1 cellular context compared by ENCODE assay signal in genomic region chr9:32571969-32572899, GRCh38.
TF ChIP-seq lines count a peak whose summit lies in the region.

No MANE protein-coding gene starts in this region.

TF ChIP-seq in K562, 482 proteins besides CTCF, POLR2A, EP300 and RAD21 (continues in another document):
- TF ChIP-seq MNT (conservative IDR thresholded peaks at IDR 0.05) (0 out of 4 replicates have a peak, but pooled peaks of 1 of the 2 experiments have one; percentile 25), ZBTB26 (CRISPR knock-in tag; IDR thresholded peaks at IDR 0.05) (no peak), HNRNPUL1 (IDR thresholded peaks at IDR 0.05; ENCODE audit: low read length) (no peak), CTCFL (IDR thresholded peaks at IDR 0.05; ENCODE audit: borderline replicate concordance, insufficient read depth, low read depth, low read length, poor library complexity, severe bottlenecking) (peak; percentile 26), ZFPM2 (CRISPR knock-in tag; IDR thresholded peaks at IDR 0.05) (no peak), JUND (IDR thresholded peaks at IDR 0.05; ENCODE audit: borderline replicate concordance, low read depth, low read length) (no peak), JUND (tag; IDR thresholded peaks at IDR 0.05; ENCODE audit: borderline replicate concordance, low read depth, low read length) (0 out of 3 replicates have a peak, but pooled peaks have one; percentile 7), ZNF77 (CRISPR knock-in tag; IDR thresholded peaks at IDR 0.05) (no peak), HIVEP1 (CRISPR knock-in tag; IDR thresholded peaks at IDR 0.05) (no peak), AFF1 (IDR thresholded peaks at IDR 0.05; ENCODE audit: low read depth in 1 of 2, partially characterized antibody in 2 of 2) (peak in 1 of 2 experiments; percentile 69), CLOCK (CRISPR knock-in tag; IDR thresholded peaks at IDR 0.05; ENCODE audit: borderline replicate concordance) (no peak), RREB1 (CRISPR knock-in tag; IDR thresholded peaks at IDR 0.05) (no peak), SMC3 (conservative IDR thresholded peaks at IDR 0.05; ENCODE audit: insufficient read depth, low read depth, low read length) (peak; percentile 51; the same call in 1 of the 2 replicates), SMARCA5 (IDR thresholded peaks at IDR 0.05) (no peak), HDAC8 (tag; IDR thresholded peaks at IDR 0.05) (no peak), MGA (IDR thresholded peaks at IDR 0.05) (no peak), CHD1 (IDR thresholded peaks at IDR 0.05; ENCODE audit: low read length) (peak; percentile 62)
